ENCODE assay signal across 8 cellular contexts in genomic region chr3:186413615-186414415, GRCh38. TPM values are rescaled to one million over a fixed set of nuclear protein-coding genes. Genes with fewer than 3 reads are reported as not detected.
DNase-seq lines count a peak whose midpoint lies in the region; ATAC-seq and TF ChIP-seq lines count a peak whose summit lies in the region.

No MANE protein-coding gene starts in this region.

- no peak for TF ChIP-seq RAD21 in HCT116 (IDR thresholded peaks at IDR 0.05; ENCODE audit: low read depth)

- H2AFZ ChIP-seq in HCT116 (ENCODE audit: low read depth, low read length, poor library complexity, severe bottlenecking) = peak overlapping the region; percentile 73

- H3K9me3 ChIP-seq in HCT116 (ENCODE audit: control insufficient read depth in 1 of 2, insufficient read depth in 1 of 2, low read depth in 1 of 2, low read length in 2 of 2) (no peaks in the 10 kb centered on the region), iPS-15b (ENCODE audit: control insufficient read depth, insufficient read depth, low read length) (no peaks in the 10 kb centered on the region)

- H3K9ac ChIP-seq in HCT116 (ENCODE audit: low read length) = peak overlapping the region; percentile 26; the same call in 1 of the 2 replicates
- H3K9ac ChIP-seq in iPS-15b (ENCODE audit: low read depth, low read length) = no peak overlapping the region

- H3K27me3 ChIP-seq in HCT116 (ENCODE audit: insufficient read depth, low read length) (no peaks in the 10 kb centered on the region; the same call in 1 of the 2 replicates), iPS-15b (ENCODE audit: control insufficient read depth, insufficient read depth, low read length) (peaks cover 8% of the 10 kb centered on the region)

- TF ChIP-seq POLR2A in HCT116 (IDR thresholded peaks at IDR 0.05; ENCODE audit: borderline replicate concordance, extremely low read depth, insufficient read depth, insufficient read length) = no peak

- H3K4me3 ChIP-seq in HCT116 (replicated peaks in 1 of 2; ENCODE audit: low read depth in 1 of 2, low read length in 2 of 2) (peak overlapping the region; percentile 21 to 51), iPS-15b (ENCODE audit: low read depth, low read length) (peak overlapping the region; percentile 52)

- BruUV-seq in HCT116 (replicated peaks; lab: Mats Ljungman, UMichigan) = no TSS peak

- intact Hi-C loops in HCT116 (cut with micrococcal nuclease) = no loop called here

- H3K36me3 ChIP-seq in HCT116 (ENCODE audit: control insufficient read depth in 1 of 2, insufficient read depth in 2 of 2, low read length in 2 of 2) = no peaks in the 10 kb centered on the region
- H3K36me3 ChIP-seq in iPS-15b (ENCODE audit: control insufficient read depth, insufficient read depth, low read length) = no peaks in the 10 kb centered on the region

- DNase-seq in EH (ENCODE audit: low read depth) (peak; percentile 45), HCT116 (ENCODE audit: low read depth, low spot score) (no peak), NCI-H2227 treated with DMSO at 0.1 percent for 48 hours (lab: John Stamatoyannopoulos, UW) (peak; percentile 40), anterior cingulate cortex (lab: John Stamatoyannopoulos, UW) (peak in 54 of 58 donors; percentile 15 to 92 (median 61)), retina (peak; percentile 68), NCI-H2196 (lab: John Stamatoyannopoulos, UW; ENCODE audit: unreplicated experiment) (no peak)

- peak overlapping the region; percentile 79 for H3K4me2 ChIP-seq in HCT116 (ENCODE audit: low read length)

- 0 out of 2 replicates have a peak overlapping the region, but pooled peaks have one; percentile 33 for H3K27ac ChIP-seq in HCT116 (ENCODE audit: low read depth, low read length)

- CTCF ChIA-PET in HCT116 (lab: Charles Lee) = no interaction called here

- H3K79me2 ChIP-seq in HCT116 (ENCODE audit: insufficient read depth, low read length) = no peaks in the 10 kb centered on the region

- RAD21 ChIA-PET in HCT116 (lab: Charles Lee; ENCODE audit: low non-redundant PET in 1 of 2, low total read pairs in 2 of 2, uncharacterized antibody in 2 of 2, unreplicated experiment in 2 of 2) = no interaction called here

- POLR2A ChIA-PET in HCT116 (lab: Charles Lee) = no interaction called here

- peak; percentile 66 for ATAC-seq in HCT116
- no peak for ATAC-seq in HG03521 (IDR thresholded peaks at IDR 0.05; ENCODE audit: unreplicated experiment)

- TF ChIP-seq CTCF in HCT116 (IDR thresholded peaks at IDR 0.05 in 2 of 3, conservative IDR thresholded peaks at IDR 0.05 in 1 of 3; ENCODE audit: borderline replicate concordance in 1 of 3, insufficient read depth in 1 of 3, low read depth in 2 of 3, low read length in 2 of 3) = no peak

- no peaks in the 10 kb centered on the region for H4K20me1 ChIP-seq in HCT116 (ENCODE audit: insufficient read depth)

- H3K4me1 ChIP-seq in HCT116 (ENCODE audit: control insufficient read depth in 1 of 2, insufficient read depth in 2 of 2, low read length in 2 of 2) (peaks cover 2 to 41% of the 10 kb centered on the region in 2 experiments; a peak in 3 of 4 replicates), iPS-15b (ENCODE audit: control insufficient read depth, insufficient read depth, low read length) (peaks cover 7% of the 10 kb centered on the region)

- H3K9me2 ChIP-seq in HCT116 (ENCODE audit: insufficient read depth) = no peaks in the 10 kb centered on the region

TF ChIP-seq in HCT116, 20 proteins besides CTCF, POLR2A, EP300 and RAD21:
- TF ChIP-seq JUND (IDR thresholded peaks at IDR 0.05) (no peak), ZFX (IDR thresholded peaks at IDR 0.05) (no peak), ZNF274 (IDR thresholded peaks at IDR 0.05; ENCODE audit: low read depth, low read length) (no peak), FOSL1 (IDR thresholded peaks at IDR 0.05; ENCODE audit: low read depth) (no peak), SIN3A (IDR thresholded peaks at IDR 0.05; ENCODE audit: low read depth) (no peak), SRF (IDR thresholded peaks at IDR 0.05; ENCODE audit: low read depth) (peak; percentile 53; the same call in 1 of the 2 replicates), SP1 (IDR thresholded peaks at IDR 0.05; ENCODE audit: low read depth) (0 out of 2 replicates have a peak, but pooled peaks have one; percentile 3)

RNA-seq across cellular contexts. Expression of gene DGKG, which starts 51.8 kb away (rescaled TPM):
- total RNA-seq in HCT116 (2021; ENCODE audit: unreplicated experiment) = 4.8 TPM
- 3.1 and 4.0 TPM in 2 replicates for polyA plus RNA-seq in HCT116 (2012)

Comparison
In these comparisons a context has a peak if more than half of its experiments do, and no peak if none do; other contexts are left out.
1. DNase-seq: peak in EH (single experiment), NCI-H2227 treated with DMSO at 0.1 percent for 48 hours (single experiment), anterior cingulate cortex (54 of 58) and retina (single experiment); none in HCT116 (single experiment) and NCI-H2196 (single experiment).